In genomic region chr3:142586803-142587406, GRCh38 we compare ENCODE assay signal across 7 cellular contexts. TPM values are rescaled to one million over a fixed set of nuclear protein-coding genes. Genes with fewer than 3 reads are reported as not detected.
DNase-seq lines count a peak whose midpoint lies in the region; ATAC-seq and TF ChIP-seq lines count a peak whose summit lies in the region.

No MANE protein-coding gene starts in this region.

- H3K27me3 ChIP-seq in DOHH2 (ENCODE audit: control insufficient read depth, low read length) (peaks cover 13% of the 10 kb centered on the region; the same call in 1 of the 2 replicates), esophagus squamous epithelium (peaks cover 0 to 14% (median 0%) of the 10 kb centered on the region in 4 donors)

- ATAC-seq in GM21737 (IDR thresholded peaks at IDR 0.05; ENCODE audit: unreplicated experiment) = peak; percentile 62
- ATAC-seq in natural killer cell treated with Interleukin-12 subunit alpha and Interleukin-12 subunit beta and Interleukin-15 and Interleukin-18, amount 100 ng/mL, for 72 hours = peak; percentile 54 to 57

- TF ChIP-seq CTCF in DOHH2 (IDR thresholded peaks at IDR 0.05; ENCODE audit: low read depth, low read length, poor library complexity, severe bottlenecking) = peak; percentile 62
- peak; percentile 33 to 74 (median 63) for TF ChIP-seq CTCF in esophagus squamous epithelium (IDR thresholded peaks at IDR 0.05)

- no peaks in the 10 kb centered on the region for H3K9me3 Mint-ChIP-seq in natural killer cell treated with Interleukin-12 subunit alpha and Interleukin-12 subunit beta and Interleukin-15 and Interleukin-18, amount 100 ng/mL, for 72 hours

- H3K9me3 ChIP-seq in DOHH2 (ENCODE audit: control insufficient read depth, insufficient read depth, low read length) (no peaks in the 10 kb centered on the region), esophagus squamous epithelium (no peaks in the 10 kb centered on the region)

- 33 to 43% methylated on average over 2 of the region's 2 CpGs for WGBS in esophagus squamous epithelium, 2 donors

- peaks cover 18 to 27% of the 10 kb centered on the region in 2 donors for H3K27me3 Mint-ChIP-seq in natural killer cell treated with Interleukin-12 subunit alpha and Interleukin-12 subunit beta and Interleukin-15 and Interleukin-18, amount 100 ng/mL, for 72 hours

- no peaks in the 10 kb centered on the region for H3K4me1 ChIP-seq in DOHH2 (ENCODE audit: control insufficient read depth, low read length)
- no peaks in the 10 kb centered on the region for H3K4me1 ChIP-seq in esophagus squamous epithelium

- H3K4me2 ChIP-seq in DOHH2 (ENCODE audit: low read length) = no peak overlapping the region

- H3K4me3 ChIP-seq in DOHH2 (ENCODE audit: low read length) = no peak overlapping the region
- H3K4me3 ChIP-seq in esophagus squamous epithelium = no peak overlapping the region

- H3K27ac ChIP-seq in DOHH2 (ENCODE audit: low read depth, low read length) = no peak overlapping the region
- no peak overlapping the region for H3K27ac ChIP-seq in esophagus squamous epithelium

- H3K36me3 Mint-ChIP-seq in natural killer cell treated with Interleukin-12 subunit alpha and Interleukin-12 subunit beta and Interleukin-15 and Interleukin-18, amount 100 ng/mL, for 72 hours = no peaks in the 10 kb centered on the region

- no peaks in the 10 kb centered on the region for H4K20me1 ChIP-seq in DOHH2 (ENCODE audit: control insufficient read depth, insufficient read depth, low read depth, low read length)

- no peak for TF ChIP-seq POLR2A in esophagus squamous epithelium (IDR thresholded peaks at IDR 0.05)

- no peak overlapping the region for H3K4me3 Mint-ChIP-seq in natural killer cell treated with Interleukin-12 subunit alpha and Interleukin-12 subunit beta and Interleukin-15 and Interleukin-18, amount 100 ng/mL, for 72 hours

- H3K9me2 ChIP-seq in DOHH2 (replicated peaks; ENCODE audit: control insufficient read depth, low read length) = no peaks in the 10 kb centered on the region

- H3K27ac Mint-ChIP-seq in natural killer cell treated with Interleukin-12 subunit alpha and Interleukin-12 subunit beta and Interleukin-15 and Interleukin-18, amount 100 ng/mL, for 72 hours = no peak overlapping the region

- no peaks in the 10 kb centered on the region for H3K79me2 ChIP-seq in DOHH2 (ENCODE audit: control insufficient read depth, low read length)

- peak; percentile 37 for DNase-seq in NCI-H1048 (lab: John Stamatoyannopoulos, UW)
- DNase-seq in SK-N-DZ (ENCODE audit: low spot score) = peak; percentile 64
- no peak for DNase-seq in esophagus squamous epithelium (lab: John Stamatoyannopoulos, UW)
- no peak for DNase-seq in natural killer cell treated with Interleukin-12 subunit alpha and Interleukin-12 subunit beta and Interleukin-15 and Interleukin-18, amount 100 ng/mL, for 72 hours (ENCODE audit: low spot score)
- no peak for DNase-seq in NK-92 (lab: John Stamatoyannopoulos, UW; ENCODE audit: unreplicated experiment)

- H3K36me3 ChIP-seq in DOHH2 (ENCODE audit: control insufficient read depth, low read length) (no peaks in the 10 kb centered on the region), esophagus squamous epithelium (no peaks in the 10 kb centered on the region)

- no peaks in the 10 kb centered on the region for H3F3A ChIP-seq in DOHH2 (ENCODE audit: control insufficient read depth, insufficient read depth)

- no peaks in the 10 kb centered on the region for H3K4me1 Mint-ChIP-seq in natural killer cell treated with Interleukin-12 subunit alpha and Interleukin-12 subunit beta and Interleukin-15 and Interleukin-18, amount 100 ng/mL, for 72 hours (ENCODE audit: low read depth in 2 of 2)

- intact Hi-C loops in esophagus squamous epithelium (cut with DNase I) = no loop called here

RNA-seq across cellular contexts. Expression of gene ATR, which starts 8.4 kb away (rescaled TPM):
- polyA plus RNA-seq in SK-N-DZ (2014; cell fraction: cytosol; rRNA removed) = 13.4 and 18.3 TPM in 2 replicates
- polyA plus RNA-seq in SK-N-DZ (2014; cell fraction: nucleus; rRNA removed) = 51.5 and 63.8 TPM in 2 replicates
- total RNA-seq in esophagus squamous epithelium = 10 to 100 TPM; 18.3 to 28.4 (median 19.9) TPM
- 10 to 100 TPM; 45.8 to 65.5 TPM for total RNA-seq in natural killer cell treated with Interleukin-12 subunit alpha and Interleukin-12 subunit beta and Interleukin-15 and Interleukin-18, amount 100 ng/mL, for 72 hours

RNA-seq across cellular contexts. Expression of gene PLS1, which starts 9.3 kb away (rescaled TPM):
- 3.0 and 6.3 TPM in 2 replicates for polyA plus RNA-seq in SK-N-DZ (2014; cell fraction: cytosol; rRNA removed)
- 1.5 and 3.8 TPM in 2 replicates for polyA plus RNA-seq in SK-N-DZ (2014; cell fraction: nucleus; rRNA removed)
- total RNA-seq in esophagus squamous epithelium = 10 to 100 TPM; 13.5 to 27.8 (median 19.3) TPM
- total RNA-seq in natural killer cell treated with Interleukin-12 subunit alpha and Interleukin-12 subunit beta and Interleukin-15 and Interleukin-18, amount 100 ng/mL, for 72 hours = 1 to 10 TPM; 4.0 to 5.5 TPM

Comparison
In these comparisons a context has a peak if more than half of its experiments do, and no peak if none do; other contexts are left out.
1. DNase-seq: peak in NCI-H1048 (single experiment) and SK-N-DZ (single experiment); none in esophagus squamous epithelium (single experiment), natural killer cell treated with Interleukin-12 subunit alpha and Interleukin-12 subunit beta and Interleukin-15 and Interleukin-18, amount 100 ng/mL, for 72 hours (single experiment) and NK-92 (single experiment).